Comparison of ENCODE assay signal across 10 cellular contexts in the genomic region with DNA sequence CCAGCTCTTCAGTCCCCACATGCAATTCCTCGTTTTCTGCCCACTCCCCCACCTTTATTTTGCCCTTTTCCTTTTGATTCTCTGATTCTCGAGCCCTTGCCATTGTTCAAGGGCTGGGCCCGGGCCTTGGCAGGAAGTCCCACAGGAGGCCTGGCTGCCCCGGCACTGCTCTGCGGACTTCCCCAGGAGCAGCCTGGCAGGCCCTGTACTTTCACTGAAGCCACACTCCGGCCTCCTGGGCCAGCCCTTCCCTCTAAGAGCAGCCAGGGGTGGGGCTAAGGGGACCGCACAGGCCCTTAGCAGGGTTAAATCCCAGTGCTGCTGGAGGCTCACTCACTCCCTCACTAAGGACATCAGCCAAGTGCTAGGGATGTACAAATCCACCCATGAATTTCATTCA. TPM values are rescaled to one million over a fixed set of nuclear protein-coding genes. Genes with fewer than 3 reads are reported as not detected.
DNase-seq lines count a peak whose midpoint lies in the region; ATAC-seq, FAIRE-seq and TF ChIP-seq lines count a peak whose summit lies in the region.
"Had no signal": no experiment of that assay in that cellular context is flagged by ENCODE, and none has a peak within 500 bp of the region (broad histone marks: within the 10 kb centered on the region; RNA-seq: fewer than 3 reads in every experiment).

No MANE protein-coding gene starts in this region.

- no peaks in the 10 kb centered on the region for H3K4me1 ChIP-seq in psoas muscle

- no peak for DNase-seq in GM12891 (ENCODE audit: insufficient read length, low spot score)
- DNase-seq in fibroblast of mammary gland (ENCODE audit: low read depth): peak; percentile 20
- DNase-seq in psoas muscle: peak in 1 of 2 donors; percentile 60
- DNase-seq in NCI-H82 (lab: John Stamatoyannopoulos, UW): no peak
- no peak for DNase-seq in LoVo (ENCODE audit: low spot score)
- no peak for DNase-seq in NOMO-1 treated with DMSO at 0.1 percent for 48 hours (lab: John Stamatoyannopoulos, UW; ENCODE audit: unreplicated experiment)

- WGBS in psoas muscle, 3 donors: 32 to 57% (median 46%) methylated on average over 7 of the region's 7 CpGs

- peak; percentile 56 for ATAC-seq in HG03108 (IDR thresholded peaks at IDR 0.05; ENCODE audit: unreplicated experiment)
- peak in 2 of 4 donors; percentile 36 to 48 for ATAC-seq in psoas muscle
- ATAC-seq in GM18498 (IDR thresholded peaks at IDR 0.05; ENCODE audit: unreplicated experiment): no peak
- ATAC-seq: body of pancreas had no signal

- no peak for TF ChIP-seq CTCF in fibroblast of mammary gland (conservative IDR thresholded peaks at IDR 0.05; ENCODE audit: control insufficient read depth, insufficient read depth, low read depth, low read length)
- no peak for TF ChIP-seq CTCF in psoas muscle (IDR thresholded peaks at IDR 0.05)

- intact Hi-C loops in psoas muscle (cut with DNase I): loop anchor here in 1 of 2 donors (5.0 kb wide), 1 partner anchor 69 kb away; no protein-coding TSS in a partner anchor

- TF ChIP-seq POLR2A in GM12891 (IDR thresholded peaks at IDR 0.05; ENCODE audit: low read depth, low read length): no peak

- no peaks in the 10 kb centered on the region for H3K9me3 ChIP-seq in psoas muscle
- H3K9me3 ChIP-seq: body of pancreas, thyroid gland had no signal

- no peak overlapping the region for H3K4me3 ChIP-seq in fibroblast of mammary gland (ENCODE audit: control insufficient read depth, low read depth, low read length)
- peak overlapping the region; percentile 66 for H3K4me3 ChIP-seq in psoas muscle
- H3K4me3 ChIP-seq: body of pancreas had no signal

- H3K27ac ChIP-seq in psoas muscle: peak overlapping the region; percentile 50

- FAIRE-seq in GM12891 (lab: Jason Lieb, UNC): peak; percentile 38

- H3K36me3 ChIP-seq in psoas muscle (ENCODE audit: insufficient read depth in 1 of 2, low read depth in 1 of 2): peaks cover 0 to 5% of the 10 kb centered on the region in 2 donors
- H3K36me3 ChIP-seq: thyroid gland had no signal

- peaks cover 0 to 23% (median 4%) of the 10 kb centered on the region in 3 donors for H3K27me3 ChIP-seq in psoas muscle (ENCODE audit: insufficient read depth in 3 of 3, low read length in 2 of 3)

TF ChIP-seq in GM12891, 5 proteins besides CTCF, POLR2A, EP300 and RAD21:
- 0 out of 2 replicates have a peak, but pooled peaks have one; percentile 5 for TF ChIP-seq SPI1 (IDR thresholded peaks at IDR 0.05; ENCODE audit: low read depth, low read length)
- TF ChIP-seq PAX5 (IDR thresholded peaks at IDR 0.05; ENCODE audit: insufficient read depth, low read length, severe bottlenecking): no peak
- TF ChIP-seq POLR2AphosphoS5 (IDR thresholded peaks at IDR 0.05; ENCODE audit: low read depth, low read length): no peak
- no peak for TF ChIP-seq POU2F2 (IDR thresholded peaks at IDR 0.05; ENCODE audit: low read depth, low read length)
- TF ChIP-seq TAF1 (IDR thresholded peaks at IDR 0.05; ENCODE audit: low read depth, low read length): no peak
TF ChIP-seq in GM12891: peak in this region for 1.

RNA-seq across cellular contexts. Expression of a gene that starts 4.1 kb away (rescaled TPM):
- polyA plus RNA-seq in GM12891 (2012; ENCODE audit: low read depth, missing spikeins): 2.0 TPM
- total RNA-seq in psoas muscle: 10 to 100 TPM; 14.7 to 32.9 (median 21.4) TPM
- polyA plus RNA-seq in psoas muscle: 10 to 100 TPM; 16.2 to 27.9 (median 16.7) TPM
